Comparison of ENCODE assay signal across 1 cellular context in genomic region chr1:93680121-93681094, GRCh38.
TF ChIP-seq lines count a peak whose summit lies in the region.

No MANE protein-coding gene starts in this region.

TF ChIP-seq in HEK293, 187 proteins besides CTCF, POLR2A, EP300 and RAD21 (continued from another document and continues in another):
- TF ChIP-seq PRDM2 (tag by site-specific recombination; IDR thresholded peaks at IDR 0.05; ENCODE audit: borderline replicate concordance) (no peak), ZFP69B (tag by site-specific recombination; IDR thresholded peaks at IDR 0.05) (peak; percentile 58), ZNF843 (tag by site-specific recombination; IDR thresholded peaks at IDR 0.05) (no peak), ZNF561 (tag by site-specific recombination; IDR thresholded peaks at IDR 0.05; ENCODE audit: borderline replicate concordance) (no peak), ZNF10 (tag by site-specific recombination; IDR thresholded peaks at IDR 0.05) (peak; percentile 82), TCF7L2 (IDR thresholded peaks at IDR 0.05; ENCODE audit: borderline replicate concordance, low read depth, low read length) (no peak), IKZF3 (tag by site-specific recombination; IDR thresholded peaks at IDR 0.05) (peak; percentile 50; the same call in 1 of the 2 replicates), ZXDB (tag by site-specific recombination; IDR thresholded peaks at IDR 0.05) (no peak), WT1 (tag by site-specific recombination; IDR thresholded peaks at IDR 0.05) (peak; percentile 61; the same call in 1 of the 2 replicates), TRIM28 (IDR thresholded peaks at IDR 0.05; ENCODE audit: borderline replicate concordance, low read length) (peak; percentile 65; the same call in 1 of the 2 replicates), PRDM1 (tag by site-specific recombination; IDR thresholded peaks at IDR 0.05) (no peak), GLIS1 (tag by site-specific recombination; IDR thresholded peaks at IDR 0.05) (0 out of 2 replicates have a peak, but pooled peaks have one; percentile 10), PRDM6 (tag by site-specific recombination; IDR thresholded peaks at IDR 0.05) (no peak), ZNF529 (tag by site-specific recombination; IDR thresholded peaks at IDR 0.05; ENCODE audit: insufficient replicate concordance) (no peak), ZSCAN23 (tag by site-specific recombination; IDR thresholded peaks at IDR 0.05) (no peak), ZNF433 (tag by site-specific recombination; IDR thresholded peaks at IDR 0.05; ENCODE audit: low read depth) (no peak), GLI2 (tag by site-specific recombination; IDR thresholded peaks at IDR 0.05; ENCODE audit: borderline replicate concordance, low read depth) (no peak), ZNF776 (tag by site-specific recombination; IDR thresholded peaks at IDR 0.05; ENCODE audit: borderline replicate concordance) (no peak), ZNF169 (tag by site-specific recombination; IDR thresholded peaks at IDR 0.05) (no peak), ZNF521 (tag by site-specific recombination; IDR thresholded peaks at IDR 0.05) (no peak), ZNF704 (tag by site-specific recombination; IDR thresholded peaks at IDR 0.05) (no peak), OSR2 (tag by site-specific recombination; IDR thresholded peaks at IDR 0.05) (no peak), ZNF560 (tag by site-specific recombination; IDR thresholded peaks at IDR 0.05; ENCODE audit: borderline replicate concordance) (no peak), ZNF518A (tag by site-specific recombination; conservative IDR thresholded peaks at IDR 0.05; ENCODE audit: low read depth) (no peak), ZNF610 (tag by site-specific recombination; IDR thresholded peaks at IDR 0.05; ENCODE audit: borderline replicate concordance) (no peak), ZNF658 (tag by site-specific recombination; IDR thresholded peaks at IDR 0.05) (no peak), SP3 (tag by site-specific recombination; IDR thresholded peaks at IDR 0.05) (peak; percentile 43; the same call in 1 of the 2 replicates), ZSCAN5A (tag by site-specific recombination; IDR thresholded peaks at IDR 0.05) (no peak), YY1 (tag by site-specific recombination; IDR thresholded peaks at IDR 0.05) (no peak), ZNF354C (tag by site-specific recombination; IDR thresholded peaks at IDR 0.05; ENCODE audit: borderline replicate concordance, low read depth) (no peak), ZNF555 (tag by site-specific recombination; conservative IDR thresholded peaks at IDR 0.05) (no peak), KLF17 (tag by site-specific recombination; IDR thresholded peaks at IDR 0.05) (no peak), ZBTB7A (tag by site-specific recombination; IDR thresholded peaks at IDR 0.05; ENCODE audit: low read depth) (no peak), REPIN1 (tag by site-specific recombination; IDR thresholded peaks at IDR 0.05; ENCODE audit: low read depth) (no peak), ZNF221 (tag by site-specific recombination; IDR thresholded peaks at IDR 0.05; ENCODE audit: borderline replicate concordance) (no peak), ZNF341 (tag by site-specific recombination; IDR thresholded peaks at IDR 0.05; ENCODE audit: low read depth) (peak; percentile 49)
- TF ChIP-seq, protein P1, sequence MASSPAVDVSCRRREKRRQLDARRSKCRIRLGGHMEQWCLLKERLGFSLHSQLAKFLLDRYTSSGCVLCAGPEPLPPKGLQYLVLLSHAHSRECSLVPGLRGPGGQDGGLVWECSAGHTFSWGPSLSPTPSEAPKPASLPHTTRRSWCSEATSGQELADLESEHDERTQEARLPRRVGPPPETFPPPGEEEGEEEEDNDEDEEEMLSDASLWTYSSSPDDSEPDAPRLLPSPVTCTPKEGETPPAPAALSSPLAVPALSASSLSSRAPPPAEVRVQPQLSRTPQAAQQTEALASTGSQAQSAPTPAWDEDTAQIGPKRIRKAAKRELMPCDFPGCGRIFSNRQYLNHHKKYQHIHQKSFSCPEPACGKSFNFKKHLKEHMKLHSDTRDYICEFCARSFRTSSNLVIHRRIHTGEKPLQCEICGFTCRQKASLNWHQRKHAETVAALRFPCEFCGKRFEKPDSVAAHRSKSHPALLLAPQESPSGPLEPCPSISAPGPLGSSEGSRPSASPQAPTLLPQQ (tag by site-specific recombination; IDR thresholded peaks at IDR 0.05), result peak; percentile 84
- TF ChIP-seq, protein P2, sequence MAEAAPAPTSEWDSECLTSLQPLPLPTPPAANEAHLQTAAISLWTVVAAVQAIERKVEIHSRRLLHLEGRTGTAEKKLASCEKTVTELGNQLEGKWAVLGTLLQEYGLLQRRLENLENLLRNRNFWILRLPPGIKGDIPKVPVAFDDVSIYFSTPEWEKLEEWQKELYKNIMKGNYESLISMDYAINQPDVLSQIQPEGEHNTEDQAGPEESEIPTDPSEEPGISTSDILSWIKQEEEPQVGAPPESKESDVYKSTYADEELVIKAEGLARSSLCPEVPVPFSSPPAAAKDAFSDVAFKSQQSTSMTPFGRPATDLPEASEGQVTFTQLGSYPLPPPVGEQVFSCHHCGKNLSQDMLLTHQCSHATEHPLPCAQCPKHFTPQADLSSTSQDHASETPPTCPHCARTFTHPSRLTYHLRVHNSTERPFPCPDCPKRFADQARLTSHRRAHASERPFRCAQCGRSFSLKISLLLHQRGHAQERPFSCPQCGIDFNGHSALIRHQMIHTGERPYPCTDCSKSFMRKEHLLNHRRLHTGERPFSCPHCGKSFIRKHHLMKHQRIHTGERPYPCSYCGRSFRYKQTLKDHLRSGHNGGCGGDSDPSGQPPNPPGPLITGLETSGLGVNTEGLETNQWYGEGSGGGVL (tag by site-specific recombination; IDR thresholded peaks at IDR 0.05), result no peak
- TF ChIP-seq, protein P3, sequence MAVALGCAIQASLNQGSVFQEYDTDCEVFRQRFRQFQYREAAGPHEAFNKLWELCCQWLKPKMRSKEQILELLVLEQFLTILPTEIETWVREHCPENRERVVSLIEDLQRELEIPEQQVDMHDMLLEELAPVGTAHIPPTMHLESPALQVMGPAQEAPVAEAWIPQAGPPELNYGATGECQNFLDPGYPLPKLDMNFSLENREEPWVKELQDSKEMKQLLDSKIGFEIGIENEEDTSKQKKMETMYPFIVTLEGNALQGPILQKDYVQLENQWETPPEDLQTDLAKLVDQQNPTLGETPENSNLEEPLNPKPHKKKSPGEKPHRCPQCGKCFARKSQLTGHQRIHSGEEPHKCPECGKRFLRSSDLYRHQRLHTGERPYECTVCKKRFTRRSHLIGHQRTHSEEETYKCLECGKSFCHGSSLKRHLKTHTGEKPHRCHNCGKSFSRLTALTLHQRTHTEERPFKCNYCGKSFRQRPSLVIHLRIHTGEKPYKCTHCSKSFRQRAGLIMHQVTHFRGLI (tag by site-specific recombination; IDR thresholded peaks at IDR 0.05), result peak; percentile 76
